ENCODE assay signal across 9 cellular contexts in genomic region chr13:41696163-41697003, GRCh38.
DNase-seq lines count a peak whose midpoint lies in the region; ATAC-seq and TF ChIP-seq lines count a peak whose summit lies in the region.
"Had no signal": no experiment of that assay in that cellular context is flagged by ENCODE, and none has a peak within 500 bp of the region (broad histone marks: within the 10 kb centered on the region; RNA-seq: fewer than 3 reads in every experiment).

No MANE protein-coding gene starts in this region.

- H2AFZ ChIP-seq in MM.1S (ENCODE audit: low read length), result no peak overlapping the region

- H3K9me2 ChIP-seq in MM.1S (replicated peaks; ENCODE audit: insufficient read depth, low read length), result no peaks in the 10 kb centered on the region

- H3K36me3 ChIP-seq in lung (ENCODE audit: control insufficient read depth in 2 of 2, insufficient read depth in 2 of 2, low read length in 2 of 2) (peaks cover 0 to 4% of the 10 kb centered on the region in 2 donors), MM.1S (replicated peaks; ENCODE audit: insufficient read depth, low read length) (no peaks in the 10 kb centered on the region)

- H3K4me3 ChIP-seq in lung, result no peak overlapping the region
- H3K4me3 ChIP-seq in MM.1S (ENCODE audit: low read length), result no peak overlapping the region

- H3K4me1 Mint-ChIP-seq in chondrocyte (ENCODE audit: low read depth), result peaks cover 43% of the 10 kb centered on the region

- peak overlapping the region; percentile 96 for H3K27ac Mint-ChIP-seq in chondrocyte (ENCODE audit: unreplicated experiment)
- H3K27ac Mint-ChIP-seq: activated B cell treated with CpG ODN at 0.5 μM for 24 hours had no signal

- no peak for TF ChIP-seq CTCF in chondrocyte (IDR thresholded peaks at IDR 0.05)
- TF ChIP-seq CTCF in lung (IDR thresholded peaks at IDR 0.05; ENCODE audit: control extremely low read depth, extremely low read depth), result no peak
- no peak for TF ChIP-seq CTCF in MM.1S (IDR thresholded peaks at IDR 0.05; ENCODE audit: low read length)

- H3K79me2 ChIP-seq in MM.1S (ENCODE audit: low read length), result no peaks in the 10 kb centered on the region

- H3K4me1 ChIP-seq in lung (ENCODE audit: control insufficient read depth in 2 of 2, insufficient read depth in 2 of 2, low read length in 2 of 2) (peaks cover 0 to 8% of the 10 kb centered on the region in 2 donors), MM.1S (ENCODE audit: low read length) (no peaks in the 10 kb centered on the region)

- ATAC-seq in lung (ENCODE audit: insufficient read depth, low FRiP score) (peak; percentile 64), GM21723 (IDR thresholded peaks at IDR 0.05; ENCODE audit: unreplicated experiment) (no peak)

- H3K27me3 Mint-ChIP-seq in chondrocyte (ENCODE audit: low read depth), result no peaks in the 10 kb centered on the region
- H3K27me3 Mint-ChIP-seq: activated B cell treated with CpG ODN at 0.5 μM for 24 hours had no signal

- H3K27me3 ChIP-seq in lung (ENCODE audit: control insufficient read depth, insufficient read depth) (no peaks in the 10 kb centered on the region), MM.1S (replicated peaks; ENCODE audit: insufficient read depth, low read length) (no peaks in the 10 kb centered on the region)

- no peak overlapping the region for H3K27ac ChIP-seq in lung (ENCODE audit: low read depth in 1 of 2, low read length in 1 of 2)
- H3K27ac ChIP-seq in MM.1S (ENCODE audit: low read length), result no peak overlapping the region

- H3K4me2 ChIP-seq in MM.1S (ENCODE audit: low read depth, low read length), result no peak overlapping the region

- H3K9me3 Mint-ChIP-seq in chondrocyte (ENCODE audit: low read depth), result no peaks in the 10 kb centered on the region
- H3K9me3 Mint-ChIP-seq: activated B cell treated with CpG ODN at 0.5 μM for 24 hours had no signal

- H4K20me1 ChIP-seq in MM.1S (ENCODE audit: insufficient read depth, low read length), result no peaks in the 10 kb centered on the region

- no peak overlapping the region for H3K9ac ChIP-seq in MM.1S (ENCODE audit: low read length)

- no peaks in the 10 kb centered on the region for H3F3A ChIP-seq in MM.1S (ENCODE audit: insufficient read depth, low read length)

- H3K9me3 ChIP-seq in lung (ENCODE audit: control insufficient read depth in 2 of 2, insufficient read depth in 1 of 2, low read length in 1 of 2) (no peaks in the 10 kb centered on the region), MM.1S (replicated peaks; ENCODE audit: insufficient read depth, low read length) (no peaks in the 10 kb centered on the region)

- H3K36me3 Mint-ChIP-seq in chondrocyte (ENCODE audit: low read depth), result peaks cover 4% of the 10 kb centered on the region

- H3K4me3 Mint-ChIP-seq in chondrocyte (ENCODE audit: unreplicated experiment), result no peak overlapping the region
- H3K4me3 Mint-ChIP-seq: activated B cell treated with CpG ODN at 0.5 μM for 24 hours had no signal

- DNase-seq in COLO829 (ENCODE audit: low spot score), result peak; percentile 25
- peak; percentile 24 for DNase-seq in LHCN-M2 (ENCODE audit: low read depth)
- no peak for DNase-seq in chondrocyte (ENCODE audit: low spot score)
- DNase-seq in lung (ENCODE audit: low spot score), result no peak
- no peak for DNase-seq in NCI-H146 (lab: John Stamatoyannopoulos, UW)
- no peak for DNase-seq in MM.1S
- DNase-seq in Ammon's horn (ENCODE audit: low spot score), result no peak
- DNase-seq: activated B cell treated with CpG ODN at 0.5 μM for 24 hours had no signal

Comparison
In these comparisons a context has a peak if more than half of its experiments do, and no peak if none do; other contexts are left out.
1. DNase-seq: peak in COLO829 (single experiment) and LHCN-M2 (single experiment); none in chondrocyte (single experiment), lung (single experiment), NCI-H146 (single experiment), MM.1S (single experiment) and Ammon's horn (single experiment).